ENCODE assay signal across 19 cellular contexts in the genomic region with DNA sequence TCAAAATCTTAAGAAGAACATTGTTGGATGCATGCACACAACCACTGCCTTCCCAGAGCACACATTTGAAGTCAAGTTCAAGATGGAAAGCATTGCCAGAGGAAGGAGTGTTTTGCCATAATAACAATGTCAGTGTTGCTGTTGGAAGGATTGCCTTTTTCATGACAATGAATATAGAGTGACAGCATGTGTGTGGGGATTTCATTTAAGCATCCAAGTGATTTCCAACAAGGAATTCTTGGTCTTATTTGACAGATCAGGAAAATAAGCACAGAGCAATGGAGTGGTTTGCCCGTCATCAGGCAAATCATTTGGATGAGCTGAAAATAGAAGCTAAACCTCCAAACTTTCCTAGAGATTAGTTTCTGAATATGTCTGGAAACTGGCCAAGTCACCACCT.
A peak's percentile ranks its signal among the peaks of the same experiment; 100 is the strongest.
DNase-seq lines count a peak whose midpoint lies in the region; ATAC-seq and TF ChIP-seq lines count a peak whose summit lies in the region.
"Had no signal": no experiment of that assay in that cellular context is flagged by ENCODE, and none has a peak within 500 bp of the region (broad histone marks: within the 10 kb centered on the region; RNA-seq: fewer than 3 reads in every experiment).

No MANE protein-coding gene starts in this region.

- intact Hi-C loops in ascending aorta (cut with DNase I): loop anchor here (2.0 kb wide), 1 partner anchor 13 kb away; no protein-coding TSS in a partner anchor
- intact Hi-C loops in aorta (cut with DNase I): no loop called here

- peaks cover 5% of the 10 kb centered on the region; the same call in 1 of the 2 replicates for H3K4me1 ChIP-seq in GM23338 (ENCODE audit: insufficient read depth)
- peaks cover 0 to 37% of the 10 kb centered on the region in 2 donors for H3K4me1 ChIP-seq in ascending aorta
- H3K4me1 ChIP-seq in aorta (ENCODE audit: control insufficient read depth in 1 of 2, insufficient read depth in 2 of 2, low read length in 2 of 2): peaks cover 3 to 7% of the 10 kb centered on the region in 2 donors
- H3K4me1 ChIP-seq: HAP-1 had no signal

- peaks cover 6% of the 10 kb centered on the region for H3K27me3 Mint-ChIP-seq in GM23338 (ENCODE audit: insufficient read depth, low read depth, poor library complexity)

- no peaks in the 10 kb centered on the region for H3K9me2 ChIP-seq in GM23338 (ENCODE audit: insufficient read depth)
- H3K9me2 ChIP-seq in neural cell (ENCODE audit: insufficient read depth, low read length): no peaks in the 10 kb centered on the region

- H3F3A ChIP-seq in GM23338 (replicated peaks; ENCODE audit: low read depth) (no peaks in the 10 kb centered on the region), neural cell (ENCODE audit: insufficient read depth, low read length, poor library complexity, severe bottlenecking) (no peaks in the 10 kb centered on the region)

- peak; percentile 61 for TF ChIP-seq EP300 in neural cell (conservative IDR thresholded peaks at IDR 0.05; ENCODE audit: poor library complexity, severe bottlenecking)

- TF ChIP-seq RAD21 in neural cell (conservative IDR thresholded peaks at IDR 0.05): no peak

- H3K4me3 ChIP-seq in GM23338 (no peak overlapping the region), ascending aorta (no peak overlapping the region), neural cell (ENCODE audit: low read length) (no peak overlapping the region), aorta (ENCODE audit: low read length in 2 of 2) (no peak overlapping the region)
- H3K4me3 ChIP-seq: BLaER1 treated with 17β-estradiol and CSF1 and Interleukin-3, amounts not matched to agents 10 nM and 100 nM; GM12878; HAP-1 had no signal

- no peak overlapping the region for H3K27ac Mint-ChIP-seq in GM23338
- H3K27ac Mint-ChIP-seq: B cell; CD4-positive, CD25-positive, alpha-beta regulatory T cell; CD8-positive, alpha-beta memory T cell; IgD-negative memory B cell had no signal

- H3K9me3 Mint-ChIP-seq in GM23338: no peaks in the 10 kb centered on the region
- H3K9me3 Mint-ChIP-seq: CD8-positive, alpha-beta memory T cell; IgD-negative memory B cell had no signal

- H4K20me1 ChIP-seq in GM23338 (replicated peaks; ENCODE audit: insufficient read depth): no peaks in the 10 kb centered on the region
- no peaks in the 10 kb centered on the region for H4K20me1 ChIP-seq in neural cell (ENCODE audit: insufficient read depth)
- H4K20me1 ChIP-seq: BLaER1 treated with 17β-estradiol and CSF1 and Interleukin-3, amounts not matched to agents 10 nM and 100 nM had no signal

- H3K4me1 Mint-ChIP-seq in GM23338: peaks cover 6% of the 10 kb centered on the region
- H3K4me1 Mint-ChIP-seq: B cell; CD4-positive, CD25-positive, alpha-beta regulatory T cell; CD8-positive, alpha-beta memory T cell; IgD-negative memory B cell had no signal

- no peak for DNase-seq in GM23338 (ENCODE audit: low spot score)
- DNase-seq in ascending aorta (ENCODE audit: low spot score in 2 of 2): no peak
- no peak for DNase-seq in aorta
- no peak for DNase-seq in SHP77 (lab: John Stamatoyannopoulos, UW)
- DNase-seq: CD4-positive, CD25-positive, alpha-beta regulatory T cell; CD8-positive, alpha-beta memory T cell; COR-L47; DMS 273 treated with DMSO at 0.1 percent for 48 hours; DMS53; DND-41 had no signal

- no peaks in the 10 kb centered on the region for H3K9me3 ChIP-seq in ascending aorta
- no peaks in the 10 kb centered on the region for H3K9me3 ChIP-seq in neural cell (ENCODE audit: low read length)
- H3K9me3 ChIP-seq in aorta (ENCODE audit: control insufficient read depth, low read length): no peaks in the 10 kb centered on the region
- H3K9me3 ChIP-seq: BLaER1 treated with 17β-estradiol and CSF1 and Interleukin-3, amounts not matched to agents 10 nM and 100 nM; HAP-1 had no signal

- no peak overlapping the region for H3K9ac ChIP-seq in neural cell (ENCODE audit: low read length)
- H3K9ac ChIP-seq: BLaER1 treated with 17β-estradiol and CSF1 and Interleukin-3, amounts not matched to agents 10 nM and 100 nM had no signal

- no peaks in the 10 kb centered on the region for H3K36me3 Mint-ChIP-seq in GM23338 (ENCODE audit: low read depth)
- H3K36me3 Mint-ChIP-seq: CD4-positive, CD25-positive, alpha-beta regulatory T cell; CD8-positive, alpha-beta memory T cell; IgD-negative memory B cell had no signal

- TF ChIP-seq CTCF in GM23338 (conservative IDR thresholded peaks at IDR 0.05; ENCODE audit: low read depth in 2 of 2): no peak
- TF ChIP-seq CTCF in ascending aorta (IDR thresholded peaks at IDR 0.05): no peak
- no peak for TF ChIP-seq CTCF in neural cell (IDR thresholded peaks at IDR 0.05; ENCODE audit: poor library complexity, severe bottlenecking)

- 61% methylated on average over 1 of the region's 1 CpG for WGBS in aorta, 2 donors

- H3K27ac ChIP-seq in GM23338 (ENCODE audit: low read depth) (no peak overlapping the region), ascending aorta (peak overlapping the region; percentile 81 to 85), neural cell (ENCODE audit: low read length) (no peak overlapping the region), aorta (ENCODE audit: low read depth in 1 of 2, low read length in 2 of 2) (peak overlapping the region; percentile 46 to 70)
- H3K27ac ChIP-seq: BLaER1 treated with 17β-estradiol and CSF1 and Interleukin-3, amounts not matched to agents 10 nM and 100 nM; HL-60 had no signal

- no peaks in the 10 kb centered on the region for H3K36me3 ChIP-seq in GM23338 (ENCODE audit: insufficient read depth)
- H3K36me3 ChIP-seq in ascending aorta: no peaks in the 10 kb centered on the region
- no peaks in the 10 kb centered on the region for H3K36me3 ChIP-seq in neural cell (ENCODE audit: insufficient read depth, low read length)
- H3K36me3 ChIP-seq in aorta (ENCODE audit: control insufficient read depth in 1 of 2, insufficient read depth in 2 of 2, low read length in 1 of 2): no peaks in the 10 kb centered on the region
- H3K36me3 ChIP-seq: BLaER1 treated with 17β-estradiol and CSF1 and Interleukin-3, amounts not matched to agents 10 nM and 100 nM; HAP-1 had no signal

- no peak for ATAC-seq in GM23338
- no peak for ATAC-seq in aorta (ENCODE audit: low FRiP score)
- no peak for ATAC-seq in HG03095 (IDR thresholded peaks at IDR 0.05; ENCODE audit: unreplicated experiment)
- no peak for ATAC-seq in HG03354 (IDR thresholded peaks at IDR 0.05; ENCODE audit: poor library complexity, severe bottlenecking, unreplicated experiment)
- ATAC-seq: GM12878 had no signal

- peak overlapping the region; percentile 53; the same call in 1 of the 2 replicates for H2AFZ ChIP-seq in GM23338
- H2AFZ ChIP-seq in neural cell (ENCODE audit: low read depth, low read length): no peak overlapping the region

- H3K27me3 ChIP-seq in GM23338 (ENCODE audit: insufficient read depth) (no peaks in the 10 kb centered on the region), ascending aorta (no peaks in the 10 kb centered on the region), neural cell (ENCODE audit: insufficient read depth, low read depth, low read length) (no peaks in the 10 kb centered on the region), aorta (ENCODE audit: control insufficient read depth in 1 of 2, insufficient read depth in 2 of 2, low read length in 1 of 2) (no peaks in the 10 kb centered on the region)
- H3K27me3 ChIP-seq: BLaER1 treated with 17β-estradiol and CSF1 and Interleukin-3, amounts not matched to agents 10 nM and 100 nM had no signal

- no peak overlapping the region for H3K4me3 Mint-ChIP-seq in GM23338
- H3K4me3 Mint-ChIP-seq: B cell; CD8-positive, alpha-beta memory T cell had no signal

- H3K79me2 ChIP-seq in GM23338 (replicated peaks; ENCODE audit: insufficient read depth): no peaks in the 10 kb centered on the region
- H3K79me2 ChIP-seq in neural cell (replicated peaks; ENCODE audit: insufficient read depth, low read length): no peaks in the 10 kb centered on the region

- H3K4me2 ChIP-seq in GM23338 (no peak overlapping the region), neural cell (ENCODE audit: low read length) (no peak overlapping the region)

TF ChIP-seq in GM23338, 12 proteins besides CTCF, POLR2A, EP300 and RAD21 (continues in another document):
- no peak for TF ChIP-seq ZNF331 (CRISPR knock-in tag; IDR thresholded peaks at IDR 0.05; ENCODE audit: low read depth)
- no peak for TF ChIP-seq POLR2AphosphoS5 (IDR thresholded peaks at IDR 0.05; ENCODE audit: low read depth)

TF ChIP-seq in neural cell, 6 proteins besides CTCF, POLR2A, EP300 and RAD21:
- TF ChIP-seq POLR2AphosphoS5 (IDR thresholded peaks at IDR 0.05) (peak; percentile 57), MXI1 (conservative IDR thresholded peaks at IDR 0.05; ENCODE audit: poor library complexity, severe bottlenecking) (no peak)
- TF ChIP-seq, protein P1, sequence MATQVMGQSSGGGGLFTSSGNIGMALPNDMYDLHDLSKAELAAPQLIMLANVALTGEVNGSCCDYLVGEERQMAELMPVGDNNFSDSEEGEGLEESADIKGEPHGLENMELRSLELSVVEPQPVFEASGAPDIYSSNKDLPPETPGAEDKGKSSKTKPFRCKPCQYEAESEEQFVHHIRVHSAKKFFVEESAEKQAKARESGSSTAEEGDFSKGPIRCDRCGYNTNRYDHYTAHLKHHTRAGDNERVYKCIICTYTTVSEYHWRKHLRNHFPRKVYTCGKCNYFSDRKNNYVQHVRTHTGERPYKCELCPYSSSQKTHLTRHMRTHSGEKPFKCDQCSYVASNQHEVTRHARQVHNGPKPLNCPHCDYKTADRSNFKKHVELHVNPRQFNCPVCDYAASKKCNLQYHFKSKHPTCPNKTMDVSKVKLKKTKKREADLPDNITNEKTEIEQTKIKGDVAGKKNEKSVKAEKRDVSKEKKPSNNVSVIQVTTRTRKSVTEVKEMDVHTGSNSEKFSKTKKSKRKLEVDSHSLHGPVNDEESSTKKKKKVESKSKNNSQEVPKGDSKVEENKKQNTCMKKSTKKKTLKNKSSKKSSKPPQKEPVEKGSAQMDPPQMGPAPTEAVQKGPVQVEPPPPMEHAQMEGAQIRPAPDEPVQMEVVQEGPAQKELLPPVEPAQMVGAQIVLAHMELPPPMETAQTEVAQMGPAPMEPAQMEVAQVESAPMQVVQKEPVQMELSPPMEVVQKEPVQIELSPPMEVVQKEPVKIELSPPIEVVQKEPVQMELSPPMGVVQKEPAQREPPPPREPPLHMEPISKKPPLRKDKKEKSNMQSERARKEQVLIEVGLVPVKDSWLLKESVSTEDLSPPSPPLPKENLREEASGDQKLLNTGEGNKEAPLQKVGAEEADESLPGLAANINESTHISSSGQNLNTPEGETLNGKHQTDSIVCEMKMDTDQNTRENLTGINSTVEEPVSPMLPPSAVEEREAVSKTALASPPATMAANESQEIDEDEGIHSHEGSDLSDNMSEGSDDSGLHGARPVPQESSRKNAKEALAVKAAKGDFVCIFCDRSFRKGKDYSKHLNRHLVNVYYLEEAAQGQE (IDR thresholded peaks at IDR 0.05; ENCODE audit: borderline replicate concordance): peak; percentile 96

Comparison
In these comparisons a context has a peak if more than half of its experiments do, and no peak if none do; other contexts are left out.
1. H3K27ac ChIP-seq: peak in ascending aorta (2 of 2) and aorta (2 of 2); none in GM23338 (single experiment) and neural cell (single experiment).